ENCODE assay signal across 26 cellular contexts in the genomic region with DNA sequence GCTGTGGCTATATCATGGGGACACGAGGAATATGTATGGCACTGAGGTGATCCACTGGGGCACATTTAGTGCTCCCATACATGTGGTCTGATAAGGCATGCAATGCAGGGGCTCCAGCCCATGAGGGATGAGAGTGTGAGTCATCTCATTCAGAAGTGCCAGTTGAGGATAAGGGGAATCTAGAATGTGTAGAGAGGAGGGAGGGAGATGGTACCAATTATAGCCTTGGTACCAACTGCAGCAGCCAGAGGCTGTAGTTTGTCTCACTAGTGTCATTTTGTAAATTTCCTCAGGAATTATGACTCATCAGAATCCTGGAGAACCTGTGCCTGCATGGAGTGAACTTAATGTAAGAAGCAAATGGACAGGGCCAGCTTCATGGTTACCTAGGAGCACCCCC. TPM values are rescaled to one million over a fixed set of nuclear protein-coding genes. Genes with fewer than 3 reads are reported as not detected.
A peak's percentile ranks its signal among the peaks of the same experiment; 100 is the strongest.
DNase-seq lines count a peak whose midpoint lies in the region; ATAC-seq and TF ChIP-seq lines count a peak whose summit lies in the region.
"Had no signal": no experiment of that assay in that cellular context is flagged by ENCODE, and none has a peak within 500 bp of the region (broad histone marks: within the 10 kb centered on the region; RNA-seq: fewer than 3 reads in every experiment).

No MANE protein-coding gene starts in this region.

- intact Hi-C loops in testis (cut with DNase I; ENCODE audit: low total_unique reads): no loop called here

- peak overlapping the region; percentile 43 for H3K27ac Mint-ChIP-seq in stimulated activated naive B cell treated with anti-CD40 and anti-IgM and Interleukin-4, amounts not matched to agents 10 μg/mL and 1 μg/mL and 100 μg/mL, for 72 hours
- H3K27ac Mint-ChIP-seq: activated CD8-positive, alpha-beta memory T cell treated with anti-CD3 and anti-CD28 coated beads, Interleukin-2, amount 10 ng/mL, durations not matched to agents 7 days and 5 days; activated naive CD4-positive, alpha-beta T cell treated with anti-CD3 and anti-CD28 coated beads, Interleukin-2, amount 50 U/mL, for 72 hours; T-helper 17 cell had no signal

- TF ChIP-seq CTCF in fibroblast of villous mesenchyme (IDR thresholded peaks at IDR 0.05; ENCODE audit: insufficient read depth, low read depth, low read length) (no peak), omental fat pad (IDR thresholded peaks at IDR 0.05) (no peak), testis (IDR thresholded peaks at IDR 0.05) (no peak)

- peaks cover 7 to 11% of the 10 kb centered on the region in 2 donors for H3K27me3 Mint-ChIP-seq in stimulated activated naive B cell treated with anti-CD40 and anti-IgM and Interleukin-4, amounts not matched to agents 10 μg/mL and 1 μg/mL and 100 μg/mL, for 72 hours
- H3K27me3 Mint-ChIP-seq: activated CD8-positive, alpha-beta memory T cell treated with anti-CD3 and anti-CD28 coated beads, Interleukin-2, amount 10 ng/mL, durations not matched to agents 7 days and 5 days; T-helper 17 cell had no signal

- no peak overlapping the region for H3K27ac ChIP-seq in testis
- H3K27ac ChIP-seq: esophagus squamous epithelium, Peyer's patch, right atrium auricular region, tibial nerve had no signal

- no peak for ATAC-seq in stimulated activated naive B cell treated with anti-CD40 and anti-IgM and Interleukin-4, amounts not matched to agents 10 μg/mL and 1 μg/mL and 100 μg/mL, for 72 hours (replicated peaks)
- ATAC-seq in HG03196 (IDR thresholded peaks at IDR 0.05; ENCODE audit: unreplicated experiment) (no peak), omental fat pad (ENCODE audit: low FRiP score) (no peak)
- ATAC-seq: activated CD8-positive, alpha-beta memory T cell treated with anti-CD3 and anti-CD28 coated beads, Interleukin-2, amount 10 ng/mL, durations not matched to agents 7 days and 5 days; activated naive CD4-positive, alpha-beta T cell treated with anti-CD3 and anti-CD28 coated beads, Interleukin-2, amount 50 U/mL, for 72 hours; HCT116; stimulated activated naive CD8-positive, alpha-beta T cell treated with anti-CD3 and anti-CD28 coated beads, Interleukin-15, Interleukin-2, amounts not matched to agents 100 U/mL and 50 U/mL, for 24 hours; T-helper 17 cell had no signal

- H3K4me3 ChIP-seq in fibroblast of villous mesenchyme (ENCODE audit: low read depth, low read length): no peak overlapping the region
- no peak overlapping the region for H3K4me3 ChIP-seq in testis
- H3K4me3 ChIP-seq: esophagus squamous epithelium, Peyer's patch, right atrium auricular region, tibial nerve had no signal

- 89 to 91% methylated on average over 1 of the region's 1 CpG for WGBS in testis, 2 donors

- H3K4me1 ChIP-seq in testis: no peaks in the 10 kb centered on the region
- H3K4me1 ChIP-seq: right atrium auricular region, tibial nerve had no signal

- no peak overlapping the region for H3K4me3 Mint-ChIP-seq in stimulated activated naive B cell treated with anti-CD40 and anti-IgM and Interleukin-4, amounts not matched to agents 10 μg/mL and 1 μg/mL and 100 μg/mL, for 72 hours
- H3K4me3 Mint-ChIP-seq: activated CD8-positive, alpha-beta memory T cell treated with anti-CD3 and anti-CD28 coated beads, Interleukin-2, amount 10 ng/mL, durations not matched to agents 7 days and 5 days; naive B cell; T-helper 17 cell had no signal

- H3K9me3 Mint-ChIP-seq in stimulated activated naive B cell treated with anti-CD40 and anti-IgM and Interleukin-4, amounts not matched to agents 10 μg/mL and 1 μg/mL and 100 μg/mL, for 72 hours: peaks cover 7 to 9% of the 10 kb centered on the region in 2 donors

- peaks cover 2 to 5% of the 10 kb centered on the region in 2 donors for H3K36me3 Mint-ChIP-seq in stimulated activated naive B cell treated with anti-CD40 and anti-IgM and Interleukin-4, amounts not matched to agents 10 μg/mL and 1 μg/mL and 100 μg/mL, for 72 hours
- H3K36me3 Mint-ChIP-seq: activated CD8-positive, alpha-beta memory T cell treated with anti-CD3 and anti-CD28 coated beads, Interleukin-2, amount 10 ng/mL, durations not matched to agents 7 days and 5 days; activated naive CD4-positive, alpha-beta T cell treated with anti-CD3 and anti-CD28 coated beads, Interleukin-2, amount 50 U/mL, for 72 hours had no signal

- no peak for TF ChIP-seq POLR2A in testis (IDR thresholded peaks at IDR 0.05)

- no peaks in the 10 kb centered on the region for H3K27me3 ChIP-seq in testis
- H3K27me3 ChIP-seq: esophagus squamous epithelium, Peyer's patch, right atrium auricular region, tibial nerve had no signal

- H3K36me3 ChIP-seq in testis (ENCODE audit: low read depth, missing control alignments): no peaks in the 10 kb centered on the region
- H3K36me3 ChIP-seq: esophagus squamous epithelium, Peyer's patch, right atrium auricular region, tibial nerve had no signal

- H3K4me1 Mint-ChIP-seq in stimulated activated naive B cell treated with anti-CD40 and anti-IgM and Interleukin-4, amounts not matched to agents 10 μg/mL and 1 μg/mL and 100 μg/mL, for 72 hours: peaks cover 2 to 3% of the 10 kb centered on the region in 2 donors
- H3K4me1 Mint-ChIP-seq: activated CD8-positive, alpha-beta memory T cell treated with anti-CD3 and anti-CD28 coated beads, Interleukin-2, amount 10 ng/mL, durations not matched to agents 7 days and 5 days had no signal

- H3K9me3 ChIP-seq in testis: no peaks in the 10 kb centered on the region
- H3K9me3 ChIP-seq: esophagus squamous epithelium, Peyer's patch had no signal

- DNase-seq in ELR (ENCODE audit: low read depth): peak; percentile 43
- DNase-seq in amniotic epithelial cell (ENCODE audit: low read depth): peak; percentile 53
- peak; percentile 44 for DNase-seq in fibroblast of villous mesenchyme (ENCODE audit: low read depth)
- no peak for DNase-seq in stimulated activated naive B cell treated with anti-CD40 and anti-IgM and Interleukin-4, amounts not matched to agents 10 μg/mL and 1 μg/mL and 100 μg/mL, for 72 hours
- DNase-seq in omental fat pad (ENCODE audit: low spot score): no peak
- DNase-seq in NCI-H146 treated with DMSO at 0.1 percent for 48 hours (lab: John Stamatoyannopoulos, UW; ENCODE audit: unreplicated experiment): no peak
- DNase-seq in testis: no peak
- DNase-seq: activated CD4-positive, alpha-beta T cell treated with anti-CD3 and anti-CD28 coated beads for 4 hours; activated CD8-positive, alpha-beta memory T cell treated with anti-CD3 and anti-CD28 coated beads, Interleukin-2, amount 10 ng/mL, durations not matched to agents 7 days and 5 days; effector CD8-positive, alpha-beta T cell; esophagus squamous epithelium; Kasumi-1; naive B cell; NCI-H1092 treated with DMSO at 0.1 percent for 48 hours; NCI-H2107; NCI-H510A; NK-92 treated with Interleukin-12 subunit alpha and Interleukin-12 subunit beta, amount 100 ng/mL, for 24 hours; Peyer's patch; stimulated activated CD4-positive, alpha-beta T cell treated with anti-CD3 and anti-CD28 coated beads, Interleukin-4, amount 100 ng/mL, for 24 hours; stimulated activated naive CD8-positive, alpha-beta T cell treated with anti-CD3 and anti-CD28 coated beads, Interleukin-15, Interleukin-2, amounts not matched to agents 100 U/mL and 50 U/mL, for 24 hours; T-helper 17 cell had no signal

RNA-seq across cellular contexts. Expression of a gene that starts 46.2 kb away (rescaled TPM):
- total RNA-seq in fibroblast of villous mesenchyme: under 0.01 and 0.64 TPM in 2 replicates
- 1 to 10 TPM in 1 of 4 donors, under 1 TPM in 1, not detected in 2; 0.60 to 3.0 TPM for total RNA-seq in omental fat pad
- total RNA-seq in testis: 1 to 10 TPM; 3.0 to 3.1 TPM
- 2.8 TPM for polyA plus RNA-seq in testis (ENCODE audit: insufficient read depth, low read depth, low replicate concordance)
- total RNA-seq: activated CD8-positive, alpha-beta memory T cell treated with anti-CD3 and anti-CD28 coated beads, Interleukin-2, amount 10 ng/mL, durations not matched to agents 7 days and 5 days; activated naive CD4-positive, alpha-beta T cell treated with anti-CD3 and anti-CD28 coated beads, Interleukin-2, amount 50 U/mL, for 72 hours; right atrium auricular region; T-helper 17 cell had no signal

Comparison
In these comparisons a context has a peak if more than half of its experiments do, and no peak if none do; other contexts are left out.
1. DNase-seq: peak in ELR (single experiment), amniotic epithelial cell (single experiment) and fibroblast of villous mesenchyme (single experiment); none in stimulated activated naive B cell treated with anti-CD40 and anti-IgM and Interleukin-4, amounts not matched to agents 10 μg/mL and 1 μg/mL and 100 μg/mL, for 72 hours (single experiment), omental fat pad (single experiment), NCI-H146 treated with DMSO at 0.1 percent for 48 hours (single experiment) and testis (single experiment).